In genomic region chr22:23762866-23763578, GRCh38 we compare ENCODE assay signal across 9 cellular contexts. TPM values are rescaled to one million over a fixed set of nuclear protein-coding genes. Genes with fewer than 3 reads are reported as not detected.
DNase-seq lines count a peak whose midpoint lies in the region; ATAC-seq and TF ChIP-seq lines count a peak whose summit lies in the region.
"Had no signal": no experiment of that assay in that cellular context is flagged by ENCODE, and none has a peak within 500 bp of the region (broad histone marks: within the 10 kb centered on the region; RNA-seq: fewer than 3 reads in every experiment).

C22orf15 (plus strand) TSS chr22:23762990; CDS start chr22:23763307, 317 bp downstream.

- no peaks in the 10 kb centered on the region for H3K36me3 Mint-ChIP-seq in activated T-helper 17 cell treated with anti-CD3 and anti-CD28 coated beads, Interleukin-2, amount 50 U/mL, for 72 hours (ENCODE audit: low read depth)

- no peaks in the 10 kb centered on the region for H3K4me1 Mint-ChIP-seq in activated T-helper 17 cell treated with anti-CD3 and anti-CD28 coated beads, Interleukin-2, amount 50 U/mL, for 72 hours

- POLR2A ChIA-PET in AG04450 (lab: Yijun Ruan, JAX), result interaction anchor here (0.5 to 1.2 kb wide), 2 partner anchors 12 to 45 kb away, joined by 3 read pairs; partner anchors contain the start of gene ZNF70

- H3K27ac ChIP-seq in AG04450 (ENCODE audit: low read depth, low read length), result no peak within 1 kb of the TSS
- H3K27ac ChIP-seq in lower lobe of right lung, result no peak within 1 kb of the TSS

- H3K4me1 ChIP-seq in lower lobe of right lung, result peaks cover 26% of the 10 kb centered on the region

- H3K27me3 ChIP-seq in AG04450 (ENCODE audit: control insufficient read depth, insufficient read depth, low read length) (no peaks in the 10 kb centered on the region), H7 (ENCODE audit: control insufficient read depth, insufficient read depth, low read length) (no peaks in the 10 kb centered on the region), lower lobe of right lung (ENCODE audit: low read depth) (no peaks in the 10 kb centered on the region)

- ATAC-seq in activated T-helper 17 cell treated with anti-CD3 and anti-CD28 coated beads, Interleukin-2, amount 50 U/mL, for 72 hours (replicated peaks), result no peak
- ATAC-seq in lower lobe of right lung (no peak), GM18873 (IDR thresholded peaks at IDR 0.05; ENCODE audit: low FRiP score, unreplicated experiment) (no peak), HG03039 (IDR thresholded peaks at IDR 0.05; ENCODE audit: unreplicated experiment) (no peak)

- H3K9me3 ChIP-seq in AG04450 (ENCODE audit: control insufficient read depth, insufficient read depth, low read length) (no peaks in the 10 kb centered on the region), lower lobe of right lung (no peaks in the 10 kb centered on the region)

- no peak for DNase-seq in AG04450 (ENCODE audit: low read depth, low spot score)
- DNase-seq in H7, result peak; percentile 84
- no peak for DNase-seq in lower lobe of right lung
- DNase-seq in NCI-H524 (lab: John Stamatoyannopoulos, UW), result no peak
- no peak for DNase-seq in NCI-H345 treated with DMSO at 0.1 percent for 48 hours (lab: John Stamatoyannopoulos, UW; ENCODE audit: unreplicated experiment)

- H3K9me3 Mint-ChIP-seq in activated T-helper 17 cell treated with anti-CD3 and anti-CD28 coated beads, Interleukin-2, amount 50 U/mL, for 72 hours, result no peaks in the 10 kb centered on the region

- no peaks in the 10 kb centered on the region for H3K27me3 Mint-ChIP-seq in activated T-helper 17 cell treated with anti-CD3 and anti-CD28 coated beads, Interleukin-2, amount 50 U/mL, for 72 hours

- intact Hi-C loops in lower lobe of right lung (cut with DNase I), result no loop called here

- TF ChIP-seq CTCF in AG04450 (IDR thresholded peaks at IDR 0.05; ENCODE audit: low read depth, low read length) (no peak), lower lobe of right lung (IDR thresholded peaks at IDR 0.05) (no peak)

- no peaks in the 10 kb centered on the region; the same call in 1 of the 2 replicates for H3K36me3 ChIP-seq in H7 (replicated peaks; ENCODE audit: control insufficient read depth, insufficient read depth, low read length)
- no peaks in the 10 kb centered on the region for H3K36me3 ChIP-seq in lower lobe of right lung

- peak within 1 kb of the TSS; percentile 30 for H3K27ac Mint-ChIP-seq in activated T-helper 17 cell treated with anti-CD3 and anti-CD28 coated beads, Interleukin-2, amount 50 U/mL, for 72 hours

- CTCF ChIA-PET in AG04450 (lab: Charles Lee), result interaction anchor here (0.5 to 1.6 kb wide), 4 partner anchors 24 to 176 kb away, joined by 3 to 8 read pairs (median 4); partner anchors contain the start of gene SMARCB1

- peak within 1 kb of the TSS; percentile 50 for H3K4me3 ChIP-seq in AG04450 (ENCODE audit: low read depth, low read length)
- peak within 1 kb of the TSS; percentile 10; the same call in 1 of the 2 replicates for H3K4me3 ChIP-seq in H7 (ENCODE audit: insufficient read depth, low read depth, low read length)
- peak within 1 kb of the TSS; percentile 37 for H3K4me3 ChIP-seq in lower lobe of right lung

- H3K4me3 Mint-ChIP-seq in activated T-helper 17 cell treated with anti-CD3 and anti-CD28 coated beads, Interleukin-2, amount 50 U/mL, for 72 hours, result peak within 1 kb of the TSS; percentile 52

RNA-seq across cellular contexts. Expression of gene C22orf15, which starts in this region (rescaled TPM):
- 2.1 and 2.9 TPM in 2 replicates for polyA plus RNA-seq in AG04450 (2011; rRNA removed)
- polyA minus RNA-seq in AG04450 (2011; rRNA and poly(A)+ RNA removed), result 0.78 and 2.0 TPM in 2 replicates
- 1.8 and 3.7 TPM in 2 replicates for total RNA-seq in H7 (2014; rRNA removed; shearing (Covaris generic))
- total RNA-seq in activated T-helper 17 cell treated with anti-CD3 and anti-CD28 coated beads, Interleukin-2, amount 50 U/mL, for 72 hours, result not detected
- total RNA-seq in lower lobe of right lung, result 5.9 TPM
- polyA plus RNA-seq: keratinocyte had no signal
